ENCODE assay signal across 16 cellular contexts in the genomic region with DNA sequence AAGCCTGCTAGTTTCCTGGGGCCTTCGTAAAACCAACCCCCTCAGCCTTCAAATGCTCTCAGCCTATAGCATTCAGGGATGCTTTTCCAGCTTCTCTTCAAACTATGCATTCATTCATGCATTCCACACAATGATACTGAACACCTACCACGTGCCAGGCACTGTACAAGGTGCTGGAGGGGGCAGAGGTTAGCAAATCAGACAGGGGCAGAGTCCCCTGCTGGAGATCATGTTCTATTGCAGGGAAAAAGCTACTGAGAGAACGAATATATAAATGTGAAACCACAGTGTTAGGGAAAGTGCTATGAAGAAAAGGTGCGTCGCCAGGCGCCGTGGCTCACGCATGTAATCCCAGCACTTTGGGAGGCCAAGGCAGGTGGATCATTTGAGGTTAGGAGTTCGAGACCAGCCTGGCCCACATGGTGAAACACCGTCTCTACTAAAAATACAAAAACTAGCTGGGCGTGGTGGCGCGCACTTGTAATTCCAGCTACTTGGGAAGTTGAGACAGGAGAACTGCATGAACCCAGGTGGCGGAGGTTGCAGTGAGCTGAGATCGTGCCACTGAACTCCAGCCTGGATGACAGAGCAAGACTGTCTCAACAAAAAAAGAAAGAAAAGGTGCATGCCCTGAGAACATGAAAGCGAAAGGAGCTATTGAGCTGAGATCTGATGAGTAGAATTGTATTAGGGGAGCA.
DNase-seq lines count a peak whose midpoint lies in the region; ATAC-seq and TF ChIP-seq lines count a peak whose summit lies in the region.
"Had no signal": no experiment of that assay in that cellular context is flagged by ENCODE, and none has a peak within 500 bp of the region (broad histone marks: within the 10 kb centered on the region; RNA-seq: fewer than 3 reads in every experiment).

No MANE protein-coding gene starts in this region.

- TF ChIP-seq CTCF in BE2C (IDR thresholded peaks at IDR 0.05; ENCODE audit: low read depth, low read length): peak; percentile 28; the same call in 1 of the 2 replicates
- peak; percentile 24 for TF ChIP-seq CTCF in GM12873 (IDR thresholded peaks at IDR 0.05; ENCODE audit: insufficient read depth, low read depth, low read length, missing control alignments)
- peak; percentile 27; the same call in 1 of the 2 replicates for TF ChIP-seq CTCF in WTC11 (IDR thresholded peaks at IDR 0.05)
- TF ChIP-seq CTCF in adrenal gland (IDR thresholded peaks at IDR 0.05): no peak

- H3K9me3 Mint-ChIP-seq in WTC11: peaks cover 18% of the 10 kb centered on the region

- H3K36me3 ChIP-seq in BE2C: no peaks in the 10 kb centered on the region
- no peaks in the 10 kb centered on the region for H3K36me3 ChIP-seq in adrenal gland (replicated peaks in 1 of 2)

- H3K4me3 ChIP-seq in BE2C (ENCODE audit: low read depth, low read length): no peak overlapping the region
- no peak overlapping the region for H3K4me3 ChIP-seq in adrenal gland
- H3K4me3 ChIP-seq: GM12878, SK-N-MC had no signal

- H3K27ac ChIP-seq in adrenal gland: no peak overlapping the region
- H3K27ac ChIP-seq: SK-N-MC had no signal

- H3K27me3 Mint-ChIP-seq in WTC11 (ENCODE audit: low read depth): no peaks in the 10 kb centered on the region; the same call in 1 of the 2 replicates
- H3K27me3 Mint-ChIP-seq: CD4-positive, CD25-positive, alpha-beta regulatory T cell had no signal

- CTCF ChIA-PET in WTC11 (lab: Charles Lee): interaction anchor here (0.6 to 2.0 kb wide), 10 partner anchors 9 to 725 kb away, joined by 3 to 6 read pairs (median 5); no protein-coding TSS in a partner anchor

- H3K4me3 Mint-ChIP-seq in WTC11: no peak overlapping the region
- H3K4me3 Mint-ChIP-seq: CD4-positive, CD25-positive, alpha-beta regulatory T cell; IgD-negative memory B cell had no signal

- POLR2A ChIA-PET in WTC11 (lab: Charles Lee): no interaction called here

- DNase-seq in BE2C: no peak
- DNase-seq in WTC11 (ENCODE audit: low spot score): no peak
- peak; percentile 18 for DNase-seq in islet precursor cell
- DNase-seq in adrenal gland: no peak
- no peak for DNase-seq in SHP77 treated with DMSO at 0.1 percent for 48 hours (lab: John Stamatoyannopoulos, UW)
- DNase-seq in NCI-H187 (lab: John Stamatoyannopoulos, UW): no peak
- DNase-seq: AML-193; CD4-positive, CD25-positive, alpha-beta regulatory T cell; NCI-H146; NCI-H345; NCI-H69 had no signal

- 94 to 96% (median 94%) methylated on average over 16 of the region's 16 CpGs for WGBS in adrenal gland, 4 donors

- intact Hi-C loops in adrenal gland (cut with DNase I): no loop called here

- ATAC-seq in WTC11 (no peak), GM21447 (IDR thresholded peaks at IDR 0.05; ENCODE audit: unreplicated experiment) (no peak)
- ATAC-seq: GM12878 had no signal

- H3K4me1 Mint-ChIP-seq in WTC11: no peaks in the 10 kb centered on the region
- H3K4me1 Mint-ChIP-seq: CD4-positive, CD25-positive, alpha-beta regulatory T cell had no signal

- H3K27me3 ChIP-seq in BE2C (no peaks in the 10 kb centered on the region; the same call in 1 of the 2 replicates), adrenal gland (no peaks in the 10 kb centered on the region)

- H3K36me3 Mint-ChIP-seq in WTC11: peaks cover 3% of the 10 kb centered on the region; the same call in 1 of the 2 replicates
- H3K36me3 Mint-ChIP-seq: CD4-positive, CD25-positive, alpha-beta regulatory T cell had no signal

- H3K27ac Mint-ChIP-seq in WTC11: no peak overlapping the region
- H3K27ac Mint-ChIP-seq: CD4-positive, CD25-positive, alpha-beta regulatory T cell; IgD-negative memory B cell had no signal

- H3K9me3 ChIP-seq in BE2C (no peaks in the 10 kb centered on the region), adrenal gland (replicated peaks in 1 of 3) (no peaks in the 10 kb centered on the region)

- H3K4me1 ChIP-seq in BE2C: no peaks in the 10 kb centered on the region
- H3K4me1 ChIP-seq in adrenal gland (replicated peaks in 1 of 2): no peaks in the 10 kb centered on the region

- TF ChIP-seq POLR2A in adrenal gland (IDR thresholded peaks at IDR 0.05): no peak

TF ChIP-seq in WTC11, 78 proteins besides CTCF, POLR2A, EP300 and RAD21:
- TF ChIP-seq, protein P1, sequence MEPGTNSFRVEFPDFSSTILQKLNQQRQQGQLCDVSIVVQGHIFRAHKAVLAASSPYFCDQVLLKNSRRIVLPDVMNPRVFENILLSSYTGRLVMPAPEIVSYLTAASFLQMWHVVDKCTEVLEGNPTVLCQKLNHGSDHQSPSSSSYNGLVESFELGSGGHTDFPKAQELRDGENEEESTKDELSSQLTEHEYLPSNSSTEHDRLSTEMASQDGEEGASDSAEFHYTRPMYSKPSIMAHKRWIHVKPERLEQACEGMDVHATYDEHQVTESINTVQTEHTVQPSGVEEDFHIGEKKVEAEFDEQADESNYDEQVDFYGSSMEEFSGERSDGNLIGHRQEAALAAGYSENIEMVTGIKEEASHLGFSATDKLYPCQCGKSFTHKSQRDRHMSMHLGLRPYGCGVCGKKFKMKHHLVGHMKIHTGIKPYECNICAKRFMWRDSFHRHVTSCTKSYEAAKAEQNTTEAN (CRISPR knock-in tag; IDR thresholded peaks at IDR 0.05): no peak
- TF ChIP-seq ESRRA (CRISPR knock-in tag; IDR thresholded peaks at IDR 0.05; ENCODE audit: borderline replicate concordance) (no peak), JAZF1 (CRISPR knock-in tag; IDR thresholded peaks at IDR 0.05) (no peak), TCF7 (CRISPR knock-in tag; IDR thresholded peaks at IDR 0.05; ENCODE audit: low read depth) (no peak), ZNF317 (CRISPR knock-in tag; IDR thresholded peaks at IDR 0.05; ENCODE audit: borderline replicate concordance, low read depth) (no peak), ETV6 (CRISPR knock-in tag; IDR thresholded peaks at IDR 0.05) (no peak), ZNF671 (CRISPR knock-in tag; IDR thresholded peaks at IDR 0.05) (no peak), TEAD1 (CRISPR knock-in tag; IDR thresholded peaks at IDR 0.05) (no peak), CBFB (CRISPR knock-in tag; IDR thresholded peaks at IDR 0.05; ENCODE audit: low read depth) (no peak)
- TF ChIP-seq, protein P2, sequence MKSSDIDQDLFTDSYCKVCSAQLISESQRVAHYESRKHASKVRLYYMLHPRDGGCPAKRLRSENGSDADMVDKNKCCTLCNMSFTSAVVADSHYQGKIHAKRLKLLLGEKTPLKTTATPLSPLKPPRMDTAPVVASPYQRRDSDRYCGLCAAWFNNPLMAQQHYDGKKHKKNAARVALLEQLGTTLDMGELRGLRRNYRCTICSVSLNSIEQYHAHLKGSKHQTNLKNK (CRISPR knock-in tag; IDR thresholded peaks at IDR 0.05): no peak
- TF ChIP-seq, protein P3, sequence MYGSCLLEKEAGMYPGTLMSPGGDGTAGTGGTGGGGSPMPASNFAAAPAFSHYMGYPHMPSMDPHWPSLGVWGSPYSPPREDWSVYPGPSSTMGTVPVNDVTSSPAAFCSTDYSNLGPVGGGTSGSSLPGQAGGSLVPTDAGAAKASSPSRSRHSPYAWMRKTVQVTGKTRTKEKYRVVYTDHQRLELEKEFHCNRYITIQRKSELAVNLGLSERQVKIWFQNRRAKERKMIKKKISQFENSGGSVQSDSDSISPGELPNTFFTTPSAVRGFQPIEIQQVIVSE (CRISPR knock-in tag; IDR thresholded peaks at IDR 0.05; ENCODE audit: borderline replicate concordance): no peak

Comparison
In these comparisons a context has a peak if more than half of its experiments do, and no peak if none do; other contexts are left out.
1. CTCF ChIP-seq: peak in BE2C (single experiment), GM12873 (single experiment) and WTC11 (single experiment); none in adrenal gland (0 of 6).